Comparison of ENCODE assay signal across 14 cellular contexts in genomic region chr14:104301731-104302460, GRCh38.
DNase-seq lines count a peak whose midpoint lies in the region; ATAC-seq and TF ChIP-seq lines count a peak whose summit lies in the region.
"Had no signal": no experiment of that assay in that cellular context is flagged by ENCODE, and none has a peak within 500 bp of the region (broad histone marks: within the 10 kb centered on the region; RNA-seq: fewer than 3 reads in every experiment).

No MANE protein-coding gene starts in this region.

- H3K4me1 Mint-ChIP-seq in effector memory CD8-positive, alpha-beta T cell (ENCODE audit: low read depth in 2 of 2) = no peaks in the 10 kb centered on the region

- in situ Hi-C loops in GM13976 (cut with MboI; ENCODE audit: low sequenced_read_pairs, unreplicated experiment) = no loop called here

- DNase-seq in left cardiac atrium (peak; percentile 9), cardiac septum (ENCODE audit: low spot score) (no peak), mucosa of descending colon (peak in 2 of 3 donors; percentile 11 to 24), GM13976 (ENCODE audit: low spot score) (no peak), D341Med (ENCODE audit: low spot score) (no peak)
- DNase-seq in effector memory CD8-positive, alpha-beta T cell = no peak
- DNase-seq: Caco-2; NCI-H187; NCI-H345; NCI-H69; NK-92 treated with Interleukin-12 subunit alpha and Interleukin-12 subunit beta, amount 100 ng/mL, for 24 hours had no signal

- no peak overlapping the region for H3K4me3 ChIP-seq in mucosa of descending colon
- H3K4me3 ChIP-seq: A549, HAP-1 had no signal

- TF ChIP-seq CTCF in mucosa of descending colon (IDR thresholded peaks at IDR 0.05) (no peak), GM13976 (IDR thresholded peaks at IDR 0.05; ENCODE audit: borderline replicate concordance, control extremely low read depth, extremely low read depth, insufficient read depth, missing control alignments) (no peak)

- H3K36me3 ChIP-seq in mucosa of descending colon (ENCODE audit: low read depth) = no peaks in the 10 kb centered on the region
- H3K36me3 ChIP-seq: HAP-1 had no signal

- H3K9me3 Mint-ChIP-seq in effector memory CD8-positive, alpha-beta T cell = peaks cover 0 to 2% of the 10 kb centered on the region in 2 donors

- peaks cover 3% of the 10 kb centered on the region for H3K36me3 Mint-ChIP-seq in effector memory CD8-positive, alpha-beta T cell (ENCODE audit: insufficient read depth)

- peak overlapping the region; percentile 59 to 86 for H3K27ac Mint-ChIP-seq in effector memory CD8-positive, alpha-beta T cell

- peaks cover 0 to 15% of the 10 kb centered on the region in 2 donors for H3K27me3 Mint-ChIP-seq in effector memory CD8-positive, alpha-beta T cell

- no peak overlapping the region for H3K4me3 Mint-ChIP-seq in effector memory CD8-positive, alpha-beta T cell

- no peaks in the 10 kb centered on the region for H3K4me1 ChIP-seq in mucosa of descending colon (ENCODE audit: low read depth)
- H3K4me1 ChIP-seq: Caco-2, HAP-1 had no signal

- no peak for ATAC-seq in left cardiac atrium
- no peak for ATAC-seq in effector memory CD8-positive, alpha-beta T cell (replicated peaks)
- no peak for ATAC-seq in mucosa of descending colon
- no peak for ATAC-seq in GM21723 (IDR thresholded peaks at IDR 0.05; ENCODE audit: unreplicated experiment)
- ATAC-seq: A549 had no signal

- intact Hi-C loops in left cardiac atrium (cut with DNase I) (no loop called here), cardiac septum (cut with DNase I) (no loop called here), mucosa of descending colon (cut with DNase I, micrococcal nuclease) (no loop called here)

- H3K9me3 ChIP-seq in mucosa of descending colon = no peaks in the 10 kb centered on the region
- H3K9me3 ChIP-seq: A549, Caco-2, HAP-1 had no signal

Comparison
In these comparisons a context has a peak if more than half of its experiments do, and no peak if none do; other contexts are left out.
1. DNase-seq: peak in left cardiac atrium (single experiment) and mucosa of descending colon (2 of 3); none in cardiac septum (single experiment), effector memory CD8-positive, alpha-beta T cell (0 of 3), GM13976 (single experiment) and D341Med (single experiment).